In genomic region chr11:33500865-33501479, GRCh38 we compare ENCODE assay signal across 12 cellular contexts.
A peak's percentile ranks its signal among the peaks of the same experiment; 100 is the strongest.
DNase-seq lines count a peak whose midpoint lies in the region; ATAC-seq, FAIRE-seq and TF ChIP-seq lines count a peak whose summit lies in the region.
"Had no signal": no experiment of that assay in that cellular context is flagged by ENCODE, and none has a peak within 500 bp of the region (broad histone marks: within the 10 kb centered on the region; RNA-seq: fewer than 3 reads in every experiment).

No MANE protein-coding gene starts in this region.

- BruUV-seq in K562 (replicated peaks; lab: Mats Ljungman, UMichigan), result no TSS peak

- DNase-seq in GM03348 (ENCODE audit: low spot score), result peak; percentile 44
- peak; percentile 7 for DNase-seq in MG63
- DNase-seq in K562 (ENCODE audit: extremely low read depth in 1 of 4, low spot score in 3 of 4), result peak in 3 of 4 experiments; percentile 22 to 33 (median 24)
- peak; percentile 44 to 57 for DNase-seq in lung microvascular endothelial cell (ENCODE audit: low read depth in 2 of 2)
- no peak for DNase-seq in stimulated activated CD4-positive, alpha-beta T cell treated with anti-CD3 and anti-CD28 coated beads, Interleukin-4, amount 100 ng/mL, for 24 hours
- no peak for DNase-seq in epidermal melanocyte (ENCODE audit: insufficient read length, low spot score)
- no peak for DNase-seq in NK-92 (lab: John Stamatoyannopoulos, UW; ENCODE audit: unreplicated experiment)
- DNase-seq in pancreas, result no peak
- DNase-seq: activated CD8-positive, alpha-beta memory T cell treated with anti-CD3 and anti-CD28 coated beads, Interleukin-2, amount 10 ng/mL, durations not matched to agents 7 days and 5 days; central memory CD4-positive, alpha-beta T cell; NCI-H2171 treated with DMSO at 0.1 percent for 48 hours had no signal

- H3K27me3 ChIP-seq in MG63, result no peaks in the 10 kb centered on the region
- H3K27me3 ChIP-seq in K562 (ENCODE audit: control insufficient read depth in 2 of 2, insufficient read depth in 2 of 2, low read length in 2 of 2), result no peaks in the 10 kb centered on the region
- no peaks in the 10 kb centered on the region for H3K27me3 ChIP-seq in pancreas

- in situ Hi-C loops in K562 (cut with MboI), result no loop called here

- H3K4me3 ChIP-seq in MG63, result no peak overlapping the region
- no peak overlapping the region for H3K4me3 ChIP-seq in K562
- H3K4me3 ChIP-seq in pancreas, result no peak overlapping the region

- H2AFZ ChIP-seq in K562 (ENCODE audit: low read depth, low read length), result no peak overlapping the region

- H3K4me1 ChIP-seq in K562 (replicated peaks in 1 of 2; ENCODE audit: control insufficient read depth in 2 of 2, insufficient read depth in 2 of 2, low read length in 2 of 2) (no peaks in the 10 kb centered on the region), pancreas (no peaks in the 10 kb centered on the region)

- WGBS in K562 (ENCODE audit: insufficient coverage, low coverage, missing lambda C conversion rate), result 0% methylated on average over 2 of the region's 2 CpGs
- 13 to 23% methylated on average over 2 of the region's 2 CpGs for WGBS in pancreas, 2 donors

- H3K9me3 ChIP-seq in MG63 (no peaks in the 10 kb centered on the region), K562 (replicated peaks; ENCODE audit: control insufficient read depth, insufficient read depth, low read depth, low read length) (no peaks in the 10 kb centered on the region), pancreas (no peaks in the 10 kb centered on the region)
- H3K9me3 ChIP-seq: neutrophil had no signal

- H3K36me3 ChIP-seq in MG63 (no peaks in the 10 kb centered on the region), K562 (ENCODE audit: control insufficient read depth, insufficient read depth, low read length) (no peaks in the 10 kb centered on the region), pancreas (no peaks in the 10 kb centered on the region)
- H3K36me3 ChIP-seq: neutrophil had no signal

- H3K9ac ChIP-seq in K562 (ENCODE audit: insufficient read depth in 1 of 2, low read depth in 2 of 2, low read length in 2 of 2), result no peak overlapping the region

- TF ChIP-seq CTCF in K562 (IDR thresholded peaks at IDR 0.05 in 2 of 3, conservative IDR thresholded peaks at IDR 0.05 in 1 of 3; ENCODE audit: insufficient read depth in 2 of 3, low read depth in 1 of 3, low read length in 3 of 3) (no peak), pancreas (IDR thresholded peaks at IDR 0.05) (no peak)

- ATAC-seq in K562 (no peak), pancreas (no peak)
- ATAC-seq: activated CD8-positive, alpha-beta memory T cell treated with anti-CD3 and anti-CD28 coated beads, Interleukin-2, amount 10 ng/mL, durations not matched to agents 7 days and 5 days had no signal

- no peak for TF ChIP-seq RAD21 in K562 (CRISPR knock-in tag; conservative IDR thresholded peaks at IDR 0.05 in 1 of 2, IDR thresholded peaks at IDR 0.05 in 1 of 2)

- H4K20me1 ChIP-seq in K562 (replicated peaks; ENCODE audit: control insufficient read depth, insufficient read depth, low read length), result no peaks in the 10 kb centered on the region

- H3K27ac ChIP-seq in K562 (ENCODE audit: extremely low read depth, low read depth, low read length) (no peak overlapping the region), pancreas (no peak overlapping the region)
- H3K27ac ChIP-seq: neutrophil had no signal

- intact Hi-C loops in K562 (cut with micrococcal nuclease) (no loop called here), pancreas (cut with DNase I) (no loop called here)

- TF ChIP-seq EP300 in K562 (IDR thresholded peaks at IDR 0.05; ENCODE audit: low read length), result no peak

- H3K4me2 ChIP-seq in K562 (ENCODE audit: insufficient read depth, low read length), result no peak overlapping the region

- CTCF ChIA-PET in K562 (lab: Yijun Ruan, JAX; ENCODE audit: low intra/inter-chr PET ratio), result no interaction called here

- TF ChIP-seq POLR2A in K562 (conservative IDR thresholded peaks at IDR 0.05), result no peak

- FAIRE-seq in K562 (lab: Jason Lieb, UNC) (peak; percentile 57), pancreas (lab: Jason Lieb, UNC) (no peak)

- H3K79me2 ChIP-seq in K562 (ENCODE audit: control insufficient read depth, insufficient read depth, low read length), result no peaks in the 10 kb centered on the region

- POLR2A ChIA-PET in K562 (lab: Yijun Ruan, JAX), result interaction anchor here (1.8 kb wide), 1 partner anchor 11 kb away, joined by 7 read pairs; no protein-coding TSS in a partner anchor

- H3K9me1 ChIP-seq in K562 (ENCODE audit: control insufficient read depth, insufficient read depth, low read length), result no peaks in the 10 kb centered on the region

TF ChIP-seq in K562, 482 proteins besides CTCF, POLR2A, EP300 and RAD21 (continues in another document):
- TF ChIP-seq PML (IDR thresholded peaks at IDR 0.05; ENCODE audit: low read length) (no peak), STAT6 (CRISPR knock-in tag; IDR thresholded peaks at IDR 0.05) (no peak), CREM (IDR thresholded peaks at IDR 0.05; ENCODE audit: low read depth) (no peak), MAZ (CRISPR knock-in tag; conservative IDR thresholded peaks at IDR 0.05 in 1 of 2, IDR thresholded peaks at IDR 0.05 in 1 of 2) (peak in 1 of 2 experiments; percentile 42; a peak in 1 of 4 replicates), ZNF197 (CRISPR knock-in tag; IDR thresholded peaks at IDR 0.05; ENCODE audit: low read depth) (0 out of 2 replicates have a peak, but pooled peaks have one; percentile 45), CBX3 (IDR thresholded peaks at IDR 0.05; ENCODE audit: borderline replicate concordance in 1 of 2, low read length in 2 of 2) (no peak), STAG1 (CRISPR knock-in tag; IDR thresholded peaks at IDR 0.05; ENCODE audit: borderline replicate concordance) (no peak), E2F3 (CRISPR knock-in tag; IDR thresholded peaks at IDR 0.05) (no peak), MIER1 (IDR thresholded peaks at IDR 0.05; ENCODE audit: low read depth) (peak; percentile 93), ZNF174 (CRISPR knock-in tag; IDR thresholded peaks at IDR 0.05) (no peak), CREB5 (CRISPR knock-in tag; IDR thresholded peaks at IDR 0.05) (no peak), GATAD2A (IDR thresholded peaks at IDR 0.05) (no peak), RBM17 (IDR thresholded peaks at IDR 0.05; ENCODE audit: borderline replicate concordance, low read depth, low read length) (no peak)
- TF ChIP-seq, protein P1, sequence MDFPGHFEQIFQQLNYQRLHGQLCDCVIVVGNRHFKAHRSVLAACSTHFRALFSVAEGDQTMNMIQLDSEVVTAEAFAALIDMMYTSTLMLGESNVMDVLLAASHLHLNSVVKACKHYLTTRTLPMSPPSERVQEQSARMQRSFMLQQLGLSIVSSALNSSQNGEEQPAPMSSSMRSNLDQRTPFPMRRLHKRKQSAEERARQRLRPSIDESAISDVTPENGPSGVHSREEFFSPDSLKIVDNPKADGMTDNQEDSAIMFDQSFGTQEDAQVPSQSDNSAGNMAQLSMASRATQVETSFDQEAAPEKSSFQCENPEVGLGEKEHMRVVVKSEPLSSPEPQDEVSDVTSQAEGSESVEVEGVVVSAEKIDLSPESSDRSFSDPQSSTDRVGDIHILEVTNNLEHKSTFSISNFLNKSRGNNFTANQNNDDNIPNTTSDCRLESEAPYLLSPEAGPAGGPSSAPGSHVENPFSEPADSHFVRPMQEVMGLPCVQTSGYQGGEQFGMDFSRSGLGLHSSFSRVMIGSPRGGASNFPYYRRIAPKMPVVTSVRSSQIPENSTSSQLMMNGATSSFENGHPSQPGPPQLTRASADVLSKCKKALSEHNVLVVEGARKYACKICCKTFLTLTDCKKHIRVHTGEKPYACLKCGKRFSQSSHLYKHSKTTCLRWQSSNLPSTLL (IDR thresholded peaks at IDR 0.05), result no peak
- TF ChIP-seq, protein P2, sequence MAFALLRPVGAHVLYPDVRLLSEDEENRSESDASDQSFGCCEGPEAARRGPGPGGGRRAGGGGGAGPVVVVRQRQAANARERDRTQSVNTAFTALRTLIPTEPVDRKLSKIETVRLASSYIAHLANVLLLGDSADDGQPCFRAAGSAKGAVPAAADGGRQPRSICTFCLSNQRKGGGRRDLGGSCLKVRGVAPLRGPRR (CRISPR knock-in tag; IDR thresholded peaks at IDR 0.05), result no peak

Comparison
In these comparisons a context has a peak if more than half of its experiments do, and no peak if none do; other contexts are left out.
1. DNase-seq: peak in GM03348 (single experiment), MG63 (single experiment), K562 (3 of 4) and lung microvascular endothelial cell (2 of 2); none in stimulated activated CD4-positive, alpha-beta T cell treated with anti-CD3 and anti-CD28 coated beads, Interleukin-4, amount 100 ng/mL, for 24 hours (single experiment), epidermal melanocyte (single experiment), NK-92 (single experiment) and pancreas (0 of 6).